In genomic region chr2:72137498-72138010, GRCh38 we compare ENCODE assay signal across 8 cellular contexts. TPM values are rescaled to one million over a fixed set of nuclear protein-coding genes. Genes with fewer than 3 reads are reported as not detected.
DNase-seq lines count a peak whose midpoint lies in the region; ATAC-seq, FAIRE-seq and TF ChIP-seq lines count a peak whose summit lies in the region.

No MANE protein-coding gene starts in this region.

- peak; percentile 48 for ATAC-seq in central memory CD8-positive, alpha-beta T cell (replicated peaks; ENCODE audit: extremely low read depth, poor library complexity, severe bottlenecking)

- peaks cover 1% of the 10 kb centered on the region for H3K36me3 Mint-ChIP-seq in central memory CD8-positive, alpha-beta T cell (ENCODE audit: insufficient read depth)

- H3K9me3 Mint-ChIP-seq in central memory CD8-positive, alpha-beta T cell: no peaks in the 10 kb centered on the region

- H3K4me1 Mint-ChIP-seq in central memory CD8-positive, alpha-beta T cell: peaks cover 6% of the 10 kb centered on the region

- H3K4me3 Mint-ChIP-seq in central memory CD8-positive, alpha-beta T cell: no peak overlapping the region

- H3K27ac Mint-ChIP-seq in central memory CD8-positive, alpha-beta T cell (ENCODE audit: low read depth): no peak overlapping the region

- H3K27me3 Mint-ChIP-seq in central memory CD8-positive, alpha-beta T cell: peaks cover 17% of the 10 kb centered on the region

- FAIRE-seq in H54 (lab: Jason Lieb, UNC): no peak

- DNase-seq in NCI-H146 (lab: John Stamatoyannopoulos, UW) (peak; percentile 18), NCI-H146 treated with DMSO at 0.1 percent for 48 hours (lab: John Stamatoyannopoulos, UW; ENCODE audit: unreplicated experiment) (no peak), H54 (ENCODE audit: insufficient read length, low spot score) (peak; percentile 82), LHCN-M2 (ENCODE audit: low read depth) (peak; percentile 31), lung microvascular endothelial cell (ENCODE audit: low read depth in 2 of 2) (peak; percentile 37 to 49)
- DNase-seq in activated CD4-positive, CD25-positive, alpha-beta regulatory T cell treated with anti-CD3 and anti-CD28 coated beads, Interleukin-2, amount 50 U/mL, for 72 hours: peak; percentile 74
- DNase-seq in central memory CD8-positive, alpha-beta T cell (ENCODE audit: low spot score in 2 of 2): peak in 1 of 2 donors; percentile 53
- DNase-seq in stimulated activated CD8-positive, alpha-beta memory T cell treated with anti-CD3 and anti-CD28 coated beads, Interleukin-4, amount 100 ng/mL, for 48 hours: peak; percentile 91

- TF ChIP-seq POLR2A in H54 (IDR thresholded peaks at IDR 0.05; ENCODE audit: low read depth, low read length): no peak

RNA-seq across cellular contexts. Expression of gene CYP26B1, which starts 10.1 kb away (rescaled TPM):
- total RNA-seq in LHCN-M2 (2014; rRNA removed) (2.1 and 2.3 TPM in 2 replicates), lung microvascular endothelial cell (0.44 and 0.79 TPM in 2 replicates)
- 0.26 TPM for polyA plus RNA-seq in LHCN-M2 (2012)
